ENCODE assay signal across 8 cellular contexts in genomic region chr5:134140530-134141201, GRCh38. TPM values are rescaled to one million over a fixed set of nuclear protein-coding genes. Genes with fewer than 3 reads are reported as not detected.
DNase-seq lines count a peak whose midpoint lies in the region; ATAC-seq and TF ChIP-seq lines count a peak whose summit lies in the region.

No MANE protein-coding gene starts in this region.

- H3K4me1 ChIP-seq in Loucy (ENCODE audit: insufficient read depth, low read length, poor library complexity, severe bottlenecking) (peaks cover 39% of the 10 kb centered on the region), hepatocyte (ENCODE audit: insufficient read depth) (peaks cover 19% of the 10 kb centered on the region), smooth muscle cell (ENCODE audit: low read depth) (no peaks in the 10 kb centered on the region)

- H3F3A ChIP-seq in Loucy (ENCODE audit: low read depth) (no peaks in the 10 kb centered on the region), SU-DHL-6 (ENCODE audit: insufficient read depth) (no peaks in the 10 kb centered on the region), smooth muscle cell (ENCODE audit: low read depth) (no peaks in the 10 kb centered on the region)

- H3K9ac ChIP-seq in Loucy (ENCODE audit: low read depth, low read length, poor library complexity, severe bottlenecking) (peak overlapping the region; percentile 62), SU-DHL-6 (ENCODE audit: low read length) (no peak overlapping the region), smooth muscle cell (ENCODE audit: low read depth) (no peak overlapping the region)

- H3K36me3 ChIP-seq in Loucy (ENCODE audit: insufficient read depth, low read length) (peaks cover 11% of the 10 kb centered on the region; the same call in 1 of the 2 replicates), SU-DHL-6 (ENCODE audit: low read length) (no peaks in the 10 kb centered on the region), hepatocyte (replicated peaks; ENCODE audit: insufficient read depth, low read depth) (no peaks in the 10 kb centered on the region), smooth muscle cell (ENCODE audit: low read depth) (no peaks in the 10 kb centered on the region)

- H3K9me3 ChIP-seq in Loucy (ENCODE audit: insufficient read depth, low read depth, low read length), result no peaks in the 10 kb centered on the region
- H3K9me3 ChIP-seq in SU-DHL-6 (ENCODE audit: insufficient read depth, low read length), result no peaks in the 10 kb centered on the region
- no peaks in the 10 kb centered on the region for H3K9me3 ChIP-seq in hepatocyte (ENCODE audit: low read depth)
- no peaks in the 10 kb centered on the region for H3K9me3 ChIP-seq in smooth muscle cell (replicated peaks; ENCODE audit: low read depth)

- WGBS in hepatocyte (ENCODE audit: low lambda C conversion rate, missing lambda C conversion rate), result 68% methylated on average over 7 of the region's 8 CpGs
- 50% methylated on average over 7 of the region's 8 CpGs for WGBS in smooth muscle cell (ENCODE audit: low lambda C conversion rate)

- H3K27ac ChIP-seq in SU-DHL-6 (ENCODE audit: low read depth, low read length), result no peak overlapping the region
- H3K27ac ChIP-seq in hepatocyte, result peak overlapping the region; percentile 63
- H3K27ac ChIP-seq in smooth muscle cell (ENCODE audit: low read depth), result no peak overlapping the region

- no peaks in the 10 kb centered on the region for H3K9me2 ChIP-seq in Loucy (replicated peaks; ENCODE audit: low read depth, low read length)
- no peaks in the 10 kb centered on the region for H3K9me2 ChIP-seq in SU-DHL-6 (replicated peaks; ENCODE audit: insufficient read depth, low read length)
- no peaks in the 10 kb centered on the region for H3K9me2 ChIP-seq in hepatocyte (replicated peaks; ENCODE audit: insufficient read depth)

- DNase-seq in CD1c-positive myeloid dendritic cell (ENCODE audit: extremely low spot score) (peak; percentile 71), astrocyte of the hippocampus (ENCODE audit: low read depth, low spot score) (peak; percentile 83), hepatocyte (ENCODE audit: low spot score) (peak; percentile 77), smooth muscle cell (lab: John Stamatoyannopoulos, UW; ENCODE audit: unreplicated experiment) (no peak)

- peak; percentile 63 for TF ChIP-seq CTCF in Loucy (conservative IDR thresholded peaks at IDR 0.05; ENCODE audit: low read length)
- peak; percentile 47 for TF ChIP-seq CTCF in SU-DHL-6 (IDR thresholded peaks at IDR 0.05; ENCODE audit: insufficient read depth, low read length, poor library complexity, severe bottlenecking)
- peak; percentile 71 for TF ChIP-seq CTCF in hepatocyte (IDR thresholded peaks at IDR 0.05; ENCODE audit: poor library complexity)
- peak; percentile 67 for TF ChIP-seq CTCF in smooth muscle cell (IDR thresholded peaks at IDR 0.05; ENCODE audit: borderline replicate concordance, insufficient read depth, poor library complexity, severe bottlenecking)

- H4K20me1 ChIP-seq in Loucy (ENCODE audit: insufficient read depth, low read length, poor library complexity, severe bottlenecking) (peaks cover 4% of the 10 kb centered on the region), SU-DHL-6 (ENCODE audit: low read depth, low read length) (no peaks in the 10 kb centered on the region), hepatocyte (ENCODE audit: insufficient read depth, poor library complexity, severe bottlenecking) (peaks cover 26% of the 10 kb centered on the region), smooth muscle cell (ENCODE audit: low read depth) (peaks cover 100% of the 10 kb centered on the region)

- no peak overlapping the region for H3K4me3 ChIP-seq in Loucy (ENCODE audit: low read length, poor library complexity, severe bottlenecking)
- H3K4me3 ChIP-seq in SU-DHL-6 (ENCODE audit: insufficient read depth, low read length, poor library complexity, severe bottlenecking), result no peak overlapping the region
- no peak overlapping the region for H3K4me3 ChIP-seq in hepatocyte
- H3K4me3 ChIP-seq in smooth muscle cell, result no peak overlapping the region

- peak; percentile 55 for ATAC-seq in GM19438 (IDR thresholded peaks at IDR 0.05; ENCODE audit: low read depth, unreplicated experiment)
- no peak for ATAC-seq in HG02970 (IDR thresholded peaks at IDR 0.05; ENCODE audit: low FRiP score, unreplicated experiment)

- H3K27me3 ChIP-seq in Loucy (ENCODE audit: insufficient read depth, low read length, poor library complexity, severe bottlenecking), result no peaks in the 10 kb centered on the region
- H3K27me3 ChIP-seq in SU-DHL-6 (ENCODE audit: low read length), result no peaks in the 10 kb centered on the region
- H3K27me3 ChIP-seq in hepatocyte, result no peaks in the 10 kb centered on the region
- no peaks in the 10 kb centered on the region for H3K27me3 ChIP-seq in smooth muscle cell (ENCODE audit: low read depth)

- peak overlapping the region; percentile 39 for H3K4me2 ChIP-seq in Loucy (ENCODE audit: low read depth, low read length, poor library complexity, severe bottlenecking)
- H3K4me2 ChIP-seq in SU-DHL-6 (ENCODE audit: low read depth, low read length, poor library complexity, severe bottlenecking), result no peak overlapping the region
- H3K4me2 ChIP-seq in hepatocyte, result no peak overlapping the region
- no peak overlapping the region for H3K4me2 ChIP-seq in smooth muscle cell

- H2AFZ ChIP-seq in Loucy (ENCODE audit: low read length) (no peak overlapping the region), SU-DHL-6 (ENCODE audit: low read depth, low read length, severe bottlenecking) (no peak overlapping the region), hepatocyte (no peak overlapping the region), smooth muscle cell (ENCODE audit: low read depth) (no peak overlapping the region)

- no peaks in the 10 kb centered on the region for H3K79me2 ChIP-seq in Loucy (ENCODE audit: insufficient read depth, low read length)
- no peaks in the 10 kb centered on the region for H3K79me2 ChIP-seq in SU-DHL-6 (ENCODE audit: insufficient read depth, low read length)
- H3K79me2 ChIP-seq in hepatocyte, result peaks cover 39% of the 10 kb centered on the region
- peaks cover 8% of the 10 kb centered on the region for H3K79me2 ChIP-seq in smooth muscle cell (ENCODE audit: low read depth)

RNA-seq across cellular contexts. Expression of gene TCF7, which starts 26.2 kb away (rescaled TPM):
- total RNA-seq in hepatocyte, result 5.1 and 7.5 TPM in 2 replicates
- 5.7 and 8.1 TPM in 2 replicates for polyA plus RNA-seq in hepatocyte
- 1.8 and 3.2 TPM in 2 replicates for total RNA-seq in smooth muscle cell
- 3.4 and 10.8 TPM in 2 replicates for polyA plus RNA-seq in smooth muscle cell

RNA-seq across cellular contexts. Expression of gene SKP1, which starts 36.1 kb away (rescaled TPM):
- total RNA-seq in hepatocyte (500 and 543 TPM in 2 replicates), smooth muscle cell (620 and 658 TPM in 2 replicates)
- polyA plus RNA-seq in hepatocyte (719 and 723 TPM in 2 replicates), smooth muscle cell (735 and 739 TPM in 2 replicates)
